11 cellular contexts compared by ENCODE assay signal in the genomic region with DNA sequence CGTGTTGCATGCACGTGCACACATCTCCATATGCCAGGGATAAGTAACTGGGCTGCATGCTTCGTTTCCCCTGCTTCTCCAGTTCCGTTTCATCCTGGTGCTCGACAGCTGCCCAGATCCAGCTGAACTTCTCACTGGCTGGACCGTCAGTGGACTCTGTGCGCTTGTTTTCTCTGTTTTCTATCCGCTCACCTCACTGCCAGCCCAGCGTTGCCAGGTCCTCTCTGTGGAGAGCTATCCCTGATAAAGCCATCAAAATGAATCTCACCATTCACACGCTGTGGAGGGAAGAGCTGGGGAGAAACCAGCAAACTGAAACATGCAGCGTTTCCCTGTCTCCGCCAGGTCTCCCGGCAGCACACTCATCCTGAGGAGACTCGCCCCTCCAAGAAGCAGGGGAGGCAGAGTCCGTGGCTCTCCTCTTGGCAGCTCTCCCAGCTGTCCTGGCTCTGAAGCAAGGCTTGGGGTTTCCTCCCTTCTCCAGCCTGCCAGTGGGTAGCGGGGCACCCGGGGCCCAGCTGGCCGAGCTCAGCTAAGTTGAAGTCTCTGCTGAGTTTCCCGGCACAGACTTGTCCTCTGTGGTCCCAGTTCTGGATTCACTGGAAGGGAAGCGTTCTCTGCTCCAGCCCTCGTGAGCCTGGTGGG.
DNase-seq lines count a peak whose midpoint lies in the region; ATAC-seq and TF ChIP-seq lines count a peak whose summit lies in the region.
"Had no signal": no experiment of that assay in that cellular context is flagged by ENCODE, and none has a peak within 500 bp of the region (broad histone marks: within the 10 kb centered on the region; RNA-seq: fewer than 3 reads in every experiment).

No MANE protein-coding gene starts in this region.

- peak; percentile 39 for DNase-seq in AG04450 (ENCODE audit: low read depth, low spot score)
- DNase-seq in Kasumi-1 (lab: John Stamatoyannopoulos, UW), result peak; percentile 34 to 43
- no peak for DNase-seq in epithelial cell of proximal tubule (ENCODE audit: low read depth)
- DNase-seq in mucosa of gallbladder (ENCODE audit: low spot score), result peak; percentile 27
- DNase-seq in activated CD4-positive, alpha-beta T cell treated with anti-CD3 and anti-CD28 coated beads, Interleukin-2, amount 50 U/mL, for 48 hours, result no peak
- DNase-seq in germinal center (ENCODE audit: low spot score), result no peak
- no peak for DNase-seq in KBM-7
- DNase-seq: activated CD4-positive, CD25-positive, alpha-beta regulatory T cell; DMS153; naive B cell had no signal

- in situ Hi-C loops in KBM-7 (cut with MboI; ENCODE audit: low pct_unique_long_range_greater_than_20kb, low sequenced_read_pairs), result no loop called here

- peaks cover 1% of the 10 kb centered on the region; the same call in 1 of the 2 replicates for H3K9me3 ChIP-seq in AG04450 (ENCODE audit: control insufficient read depth, insufficient read depth, low read length)

- ATAC-seq in GM21367 (IDR thresholded peaks at IDR 0.05; ENCODE audit: unreplicated experiment), result no peak

- TF ChIP-seq CTCF in AG04450 (IDR thresholded peaks at IDR 0.05; ENCODE audit: low read depth, low read length) (no peak), epithelial cell of proximal tubule (conservative IDR thresholded peaks at IDR 0.05; ENCODE audit: low read depth, low read length) (no peak)

- no peaks in the 10 kb centered on the region for H3K27me3 ChIP-seq in AG04450 (ENCODE audit: control insufficient read depth, insufficient read depth, low read length)

- H3K4me3 ChIP-seq in AG04450 (ENCODE audit: low read depth, low read length), result no peak overlapping the region
- peak overlapping the region; percentile 39 for H3K4me3 ChIP-seq in epithelial cell of proximal tubule (ENCODE audit: low read depth, low read length)

- no peak overlapping the region for H3K27ac ChIP-seq in AG04450 (ENCODE audit: low read depth, low read length)

- POLR2A ChIA-PET in AG04450 (lab: Yijun Ruan, JAX), result no interaction called here

- CTCF ChIA-PET in AG04450 (lab: Charles Lee), result no interaction called here

Comparison
In these comparisons a context has a peak if more than half of its experiments do, and no peak if none do; other contexts are left out.
1. DNase-seq: peak in AG04450 (single experiment), Kasumi-1 (2 of 2) and mucosa of gallbladder (single experiment); none in epithelial cell of proximal tubule (single experiment), activated CD4-positive, alpha-beta T cell treated with anti-CD3 and anti-CD28 coated beads, Interleukin-2, amount 50 U/mL, for 48 hours (0 of 2), germinal center (single experiment) and KBM-7 (single experiment).